ENCODE assay signal across 8 cellular contexts in the genomic region with DNA sequence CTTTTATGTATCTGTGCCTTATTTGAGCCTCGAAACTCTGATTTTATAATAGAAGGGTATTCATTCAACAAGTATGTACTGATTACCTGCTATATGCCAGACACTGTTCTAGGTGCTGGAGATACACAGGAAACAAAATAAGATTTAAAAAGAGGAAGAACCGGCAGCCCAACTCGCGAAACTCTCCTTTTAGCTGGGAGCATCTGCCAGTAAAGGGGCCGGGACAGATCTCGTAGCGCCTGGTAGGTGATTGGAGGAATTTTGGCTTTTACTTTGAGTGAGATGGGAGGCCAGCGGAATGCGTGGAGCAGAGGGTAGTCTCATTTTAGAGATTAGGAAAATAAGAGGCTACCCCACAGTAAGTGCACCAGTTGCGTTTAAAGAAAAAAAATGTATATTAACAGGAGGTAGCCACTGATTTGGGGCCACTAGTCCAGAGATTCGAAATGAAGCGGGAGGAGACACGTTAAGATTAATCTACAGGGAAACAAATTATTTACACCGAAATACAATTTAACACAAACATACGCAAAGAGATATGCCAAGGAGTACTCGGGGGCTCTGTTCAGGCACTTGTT. TPM values are rescaled to one million over a fixed set of nuclear protein-coding genes. Genes with fewer than 3 reads are reported as not detected.
A peak's percentile ranks its signal among the peaks of the same experiment; 100 is the strongest.
DNase-seq lines count a peak whose midpoint lies in the region; ATAC-seq and TF ChIP-seq lines count a peak whose summit lies in the region.

No MANE protein-coding gene starts in this region.

- H3K9ac ChIP-seq in HCT116 (ENCODE audit: low read length) (peak overlapping the region; percentile 88), MM.1S (ENCODE audit: low read length) (peak overlapping the region; percentile 91)

- H3K9me2 ChIP-seq in HCT116 (ENCODE audit: insufficient read depth) (no peaks in the 10 kb centered on the region), MM.1S (replicated peaks; ENCODE audit: insufficient read depth, low read length) (no peaks in the 10 kb centered on the region)

- H3K4me1 ChIP-seq in HCT116 (ENCODE audit: control insufficient read depth in 1 of 2, insufficient read depth in 2 of 2, low read length in 2 of 2) (peaks cover 5 to 6% of the 10 kb centered on the region in 2 experiments; a peak in 3 of 4 replicates), MM.1S (ENCODE audit: low read length) (peaks cover 5% of the 10 kb centered on the region; the same call in 1 of the 2 replicates), mesodermal cell (ENCODE audit: control insufficient read depth, insufficient read depth, low read length, poor library complexity, severe bottlenecking) (no peaks in the 10 kb centered on the region), thymus (ENCODE audit: control insufficient read depth, insufficient read depth, low read length) (peaks cover 5% of the 10 kb centered on the region)

- H3F3A ChIP-seq in MM.1S (ENCODE audit: insufficient read depth, low read length): 0 out of 2 replicates have a peak, but pooled peaks cover 5% of the 10 kb centered on the region

- TF ChIP-seq POLR2A in HCT116 (IDR thresholded peaks at IDR 0.05; ENCODE audit: borderline replicate concordance, extremely low read depth, insufficient read depth, insufficient read length): no peak

- peak overlapping the region; percentile 89 for H3K27ac Mint-ChIP-seq in activated CD4-positive, alpha-beta T cell treated with anti-CD3 and anti-CD28 coated beads for 36 hours

- peak overlapping the region; percentile 92 for H3K4me3 Mint-ChIP-seq in activated CD4-positive, alpha-beta T cell treated with anti-CD3 and anti-CD28 coated beads for 36 hours

- peak overlapping the region; percentile 57; the same call in 1 of the 2 replicates for H3K27ac ChIP-seq in HCT116 (ENCODE audit: low read depth, low read length)
- peak overlapping the region; percentile 11; the same call in 1 of the 2 replicates for H3K27ac ChIP-seq in MM.1S (ENCODE audit: low read length)
- H3K27ac ChIP-seq in mesodermal cell (ENCODE audit: low read depth, low read length, severe bottlenecking): peak overlapping the region; percentile 84
- peak overlapping the region; percentile 97 for H3K27ac ChIP-seq in thymus (ENCODE audit: low read depth)

- RAD21 ChIA-PET in HCT116 (lab: Charles Lee; ENCODE audit: low non-redundant PET in 1 of 2, low total read pairs in 2 of 2, uncharacterized antibody in 2 of 2, unreplicated experiment in 2 of 2): no interaction called here

- 11 to 18% methylated on average over 8 to 11 of the region's 16 CpGs for WGBS in mesodermal cell (ENCODE audit: insufficient coverage in 2 of 2), 2 experiments
- WGBS in thymus: 4% methylated on average over 16 of the region's 16 CpGs

- H3K36me3 ChIP-seq in HCT116 (ENCODE audit: control insufficient read depth in 1 of 2, insufficient read depth in 2 of 2, low read length in 2 of 2) (no peaks in the 10 kb centered on the region), MM.1S (replicated peaks; ENCODE audit: insufficient read depth, low read length) (no peaks in the 10 kb centered on the region), mesodermal cell (ENCODE audit: control insufficient read depth, insufficient read depth, low read length) (peaks cover 7% of the 10 kb centered on the region), thymus (ENCODE audit: control insufficient read depth, insufficient read depth) (no peaks in the 10 kb centered on the region)

- peak; percentile 49 for DNase-seq in activated CD4-positive, alpha-beta T cell treated with anti-CD3 and anti-CD28 coated beads for 36 hours
- DNase-seq in activated CD4-positive, alpha-beta T cell treated with anti-CD3 and anti-CD28 coated beads for 1 hour: no peak
- no peak for DNase-seq in HCT116 (ENCODE audit: low read depth, low spot score)
- peak; percentile 38 for DNase-seq in MM.1S
- peak; percentile 6 for DNase-seq in activated CD4-positive, alpha-beta T cell treated with anti-CD3 and anti-CD28 coated beads, Interleukin-2, amount 50 U/mL, for 1 hour
- DNase-seq in epithelial cell of esophagus (ENCODE audit: low read depth): peak; percentile 44

- peaks cover 11% of the 10 kb centered on the region for H3K9me3 Mint-ChIP-seq in activated CD4-positive, alpha-beta T cell treated with anti-CD3 and anti-CD28 coated beads for 36 hours (ENCODE audit: low read depth)

- peak; percentile 40 for ATAC-seq in activated CD4-positive, alpha-beta T cell treated with anti-CD3 and anti-CD28 coated beads for 36 hours
- ATAC-seq in HCT116: no peak

- intact Hi-C loops in activated CD4-positive, alpha-beta T cell treated with anti-CD3 and anti-CD28 coated beads for 36 hours (cut with DNase I, micrococcal nuclease): loop anchor here (1.0 to 5.0 kb wide), 6 partner anchors 57 to 1314 kb away; a partner anchor contains a TSS
- intact Hi-C loops in HCT116 (cut with micrococcal nuclease): no loop called here

- peaks cover 49% of the 10 kb centered on the region for H3K79me2 ChIP-seq in HCT116 (ENCODE audit: insufficient read depth, low read length)
- peaks cover 44% of the 10 kb centered on the region for H3K79me2 ChIP-seq in MM.1S (ENCODE audit: low read length)

- BruUV-seq in HCT116 (replicated peaks; lab: Mats Ljungman, UMichigan): TSS peak; percentile 89

- H3K36me3 Mint-ChIP-seq in activated CD4-positive, alpha-beta T cell treated with anti-CD3 and anti-CD28 coated beads for 36 hours (ENCODE audit: low read depth): peaks cover 8% of the 10 kb centered on the region

- POLR2A ChIA-PET in activated CD4-positive, alpha-beta T cell treated with anti-CD3 and anti-CD28 coated beads for 36 hours (lab: Charles Lee): interaction anchor here (1.0 kb wide), 1 partner anchor 137 kb away, joined by 4 read pairs; no protein-coding TSS in a partner anchor
- POLR2A ChIA-PET in HCT116 (lab: Charles Lee): no interaction called here

- H3K4me1 Mint-ChIP-seq in activated CD4-positive, alpha-beta T cell treated with anti-CD3 and anti-CD28 coated beads for 36 hours: peaks cover 20% of the 10 kb centered on the region

- H3K9me3 ChIP-seq in HCT116 (ENCODE audit: control insufficient read depth in 1 of 2, insufficient read depth in 1 of 2, low read depth in 1 of 2, low read length in 2 of 2) (no peaks in the 10 kb centered on the region; a peak in 1 of 4 replicates), MM.1S (replicated peaks; ENCODE audit: insufficient read depth, low read length) (no peaks in the 10 kb centered on the region), mesodermal cell (ENCODE audit: control insufficient read depth, low read length) (peaks cover 8% of the 10 kb centered on the region), thymus (ENCODE audit: control insufficient read depth) (no peaks in the 10 kb centered on the region)

- H3K27me3 ChIP-seq in HCT116 (ENCODE audit: insufficient read depth, low read length): no peaks in the 10 kb centered on the region
- H3K27me3 ChIP-seq in MM.1S (replicated peaks; ENCODE audit: insufficient read depth, low read length): no peaks in the 10 kb centered on the region; the same call in 1 of the 2 replicates
- H3K27me3 ChIP-seq in thymus (ENCODE audit: control insufficient read depth, insufficient read depth): no peaks in the 10 kb centered on the region

- no peak for TF ChIP-seq CTCF in HCT116 (IDR thresholded peaks at IDR 0.05 in 2 of 3, conservative IDR thresholded peaks at IDR 0.05 in 1 of 3; ENCODE audit: borderline replicate concordance in 1 of 3, insufficient read depth in 1 of 3, low read depth in 2 of 3, low read length in 2 of 3)
- TF ChIP-seq CTCF in MM.1S (IDR thresholded peaks at IDR 0.05; ENCODE audit: low read length): no peak
- no peak for TF ChIP-seq CTCF in epithelial cell of esophagus (IDR thresholded peaks at IDR 0.05; ENCODE audit: insufficient read depth, low read depth, low read length, missing control alignments)

- H2AFZ ChIP-seq in HCT116 (ENCODE audit: low read depth, low read length, poor library complexity, severe bottlenecking): peak overlapping the region; percentile 67
- H2AFZ ChIP-seq in MM.1S (ENCODE audit: low read length): peak overlapping the region; percentile 89

- CTCF ChIA-PET in activated CD4-positive, alpha-beta T cell treated with anti-CD3 and anti-CD28 coated beads for 36 hours (lab: Charles Lee): interaction anchor here (0.6 to 4.5 kb wide), 8 partner anchors 9 to 331 kb away, joined by 3 to 31 read pairs (median 4); no protein-coding TSS in a partner anchor
- CTCF ChIA-PET in HCT116 (lab: Charles Lee): no interaction called here

- no peak for TF ChIP-seq RAD21 in HCT116 (IDR thresholded peaks at IDR 0.05; ENCODE audit: low read depth)

- H3K4me2 ChIP-seq in HCT116 (ENCODE audit: low read length): peak overlapping the region; percentile 76
- H3K4me2 ChIP-seq in MM.1S (ENCODE audit: low read depth, low read length): peak overlapping the region; percentile 48

- no peaks in the 10 kb centered on the region for H4K20me1 ChIP-seq in HCT116 (ENCODE audit: insufficient read depth)
- no peaks in the 10 kb centered on the region for H4K20me1 ChIP-seq in MM.1S (ENCODE audit: insufficient read depth, low read length)

- peak overlapping the region; percentile 68 to 89 for H3K4me3 ChIP-seq in HCT116 (replicated peaks in 1 of 2; ENCODE audit: low read depth in 1 of 2, low read length in 2 of 2)
- peak overlapping the region; percentile 83 for H3K4me3 ChIP-seq in MM.1S (ENCODE audit: low read length)
- peak overlapping the region; percentile 96 for H3K4me3 ChIP-seq in epithelial cell of esophagus (ENCODE audit: low read length)
- peak overlapping the region; percentile 93 for H3K4me3 ChIP-seq in mesodermal cell (ENCODE audit: extremely low read depth, insufficient read depth, low read length, poor library complexity, severe bottlenecking)
- peak overlapping the region; percentile 80 for H3K4me3 ChIP-seq in thymus (ENCODE audit: low read length)

- peaks cover 4% of the 10 kb centered on the region for H3K27me3 Mint-ChIP-seq in activated CD4-positive, alpha-beta T cell treated with anti-CD3 and anti-CD28 coated beads for 36 hours

TF ChIP-seq in HCT116, 20 proteins besides CTCF, POLR2A, EP300 and RAD21 (continues in another document):
- TF ChIP-seq, protein P1, sequence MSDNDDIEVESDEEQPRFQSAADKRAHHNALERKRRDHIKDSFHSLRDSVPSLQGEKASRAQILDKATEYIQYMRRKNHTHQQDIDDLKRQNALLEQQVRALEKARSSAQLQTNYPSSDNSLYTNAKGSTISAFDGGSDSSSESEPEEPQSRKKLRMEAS (IDR thresholded peaks at IDR 0.05): no peak

RNA-seq across cellular contexts. Expression of a gene that starts 0.5 kb away (rescaled TPM):
- total RNA-seq in activated CD4-positive, alpha-beta T cell treated with anti-CD3 and anti-CD28 coated beads for 36 hours: 10 to 100 TPM; 26.9 to 31.3 TPM
- 30.7 TPM for total RNA-seq in HCT116 (2021; ENCODE audit: unreplicated experiment)
- 7.1 and 7.6 TPM in 2 replicates for polyA plus RNA-seq in HCT116 (2012)
- 28.0 TPM for polyA plus RNA-seq in mesodermal cell (2013, experiment 1 of 2)
- polyA plus RNA-seq in mesodermal cell (2013, experiment 2 of 2): 29.4 TPM
- 32.7 TPM for polyA plus RNA-seq in thymus

Comparison
In these comparisons a context has a peak if more than half of its experiments do, and no peak if none do; other contexts are left out.
1. DNase-seq: peak in activated CD4-positive, alpha-beta T cell treated with anti-CD3 and anti-CD28 coated beads for 36 hours (single experiment), MM.1S (single experiment), activated CD4-positive, alpha-beta T cell treated with anti-CD3 and anti-CD28 coated beads, Interleukin-2, amount 50 U/mL, for 1 hour (single experiment) and epithelial cell of esophagus (single experiment); none in activated CD4-positive, alpha-beta T cell treated with anti-CD3 and anti-CD28 coated beads for 1 hour (single experiment) and HCT116 (single experiment).
2. H3K27ac ChIP-seq: peak in every context shown above with its lines; median percentile 97 in thymus; 84 in mesodermal cell; 57 in HCT116; 11 in MM.1S.
3. Peak in every context shown above with its lines, with median percentiles within 50 percentile points of each other: H3K4me3 ChIP-seq.